ENCODE assay signal across 9 cellular contexts in genomic region chr22:38802671-38803121, GRCh38. TPM values are rescaled to one million over a fixed set of nuclear protein-coding genes. Genes with fewer than 3 reads are reported as not detected.
DNase-seq lines count a peak whose midpoint lies in the region; ATAC-seq and TF ChIP-seq lines count a peak whose summit lies in the region.
"Had no signal": no experiment of that assay in that cellular context is flagged by ENCODE, and none has a peak within 500 bp of the region (broad histone marks: within the 10 kb centered on the region; RNA-seq: fewer than 3 reads in every experiment).

No MANE protein-coding gene starts in this region.

- no peak overlapping the region for H3K4me3 ChIP-seq in ovary
- H3K4me3 ChIP-seq: GM12878 had no signal

- H3K36me3 ChIP-seq in ovary, result no peaks in the 10 kb centered on the region

- no peak overlapping the region for H3K27ac ChIP-seq in ovary

- no peaks in the 10 kb centered on the region for H3K9me3 ChIP-seq in ovary

- intact Hi-C loops in ovary (cut with DNase I), result no loop called here

- no peak for TF ChIP-seq CTCF in ovary (IDR thresholded peaks at IDR 0.05)

- no peak for TF ChIP-seq EP300 in ovary (IDR thresholded peaks at IDR 0.05)

- 14 to 21% (median 16%) methylated on average over 10 of the region's 10 CpGs for WGBS in ovary, 3 donors

- H3K4me1 ChIP-seq in ovary (ENCODE audit: insufficient read depth), result no peaks in the 10 kb centered on the region

- DNase-seq in ELF-1 (ENCODE audit: low read depth, low spot score) (peak; percentile 32), NCI-H460 (ENCODE audit: extremely low read depth, low read depth) (peak; percentile 39), fibroblast of peridontal ligament (ENCODE audit: extremely low read depth) (peak; percentile 77), ovary (peak in 3 of 5 donors; percentile 49 to 61 (median 49)), NCI-H146 (lab: John Stamatoyannopoulos, UW) (no peak)

- ATAC-seq in HG03565 (IDR thresholded peaks at IDR 0.05; ENCODE audit: unreplicated experiment), result no peak
- ATAC-seq in HG03432 (IDR thresholded peaks at IDR 0.05; ENCODE audit: unreplicated experiment), result no peak
- no peak for ATAC-seq in HG03342 (IDR thresholded peaks at IDR 0.05; ENCODE audit: unreplicated experiment)
- ATAC-seq: GM12878 had no signal

- no peak for TF ChIP-seq POLR2A in ovary (IDR thresholded peaks at IDR 0.05)

- H3K27me3 ChIP-seq in ovary, result no peaks in the 10 kb centered on the region

RNA-seq across cellular contexts. Expression of gene DNAL4, which starts 8.8 kb away (rescaled TPM):
- total RNA-seq in NCI-H460 (2014; rRNA removed; shearing (Covaris generic)), result 6.9 and 9.5 TPM in 2 replicates
- 2.9 TPM in 2 replicates for polyA plus RNA-seq in NCI-H460 (2014; cell fraction: nucleus; rRNA removed)
- total RNA-seq in ovary, result 10 to 100 TPM; 12.1 to 26.4 (median 16.3) TPM
- 10 to 100 TPM; 12.2 to 23.5 TPM for polyA plus RNA-seq in ovary

RNA-seq across cellular contexts. Expression of gene NPTXR, which starts 41.1 kb away (rescaled TPM):
- total RNA-seq in NCI-H460 (2014; rRNA removed; shearing (Covaris generic)), result 0.12 and 0.37 TPM in 2 replicates
- polyA plus RNA-seq in NCI-H460 (2014; cell fraction: nucleus; rRNA removed), result 0.15 and 0.24 TPM in 2 replicates
- total RNA-seq in ovary, result 10 to 100 TPM in 5 of 7 donors, 1 to 10 TPM in 2; 5.2 to 23.1 (median 15.4) TPM
- 1 to 10 TPM; 5.3 to 6.3 TPM for polyA plus RNA-seq in ovary

RNA-seq across cellular contexts. Expression of gene SUN2, which starts 46.9 kb away (rescaled TPM):
- total RNA-seq in NCI-H460 (2014; rRNA removed; shearing (Covaris generic)), result 15.6 and 18.5 TPM in 2 replicates
- polyA plus RNA-seq in NCI-H460 (2014; cell fraction: nucleus; rRNA removed), result 30.4 and 42.0 TPM in 2 replicates
- total RNA-seq in ovary, result 100 to 1,000 TPM; 152 to 311 (median 205) TPM
- 100 to 1,000 TPM in 1 of 2 donors, 10 to 100 TPM in 1; 21.2 to 156 TPM for polyA plus RNA-seq in ovary
